ENCODE assay signal across 8 cellular contexts in the genomic region with DNA sequence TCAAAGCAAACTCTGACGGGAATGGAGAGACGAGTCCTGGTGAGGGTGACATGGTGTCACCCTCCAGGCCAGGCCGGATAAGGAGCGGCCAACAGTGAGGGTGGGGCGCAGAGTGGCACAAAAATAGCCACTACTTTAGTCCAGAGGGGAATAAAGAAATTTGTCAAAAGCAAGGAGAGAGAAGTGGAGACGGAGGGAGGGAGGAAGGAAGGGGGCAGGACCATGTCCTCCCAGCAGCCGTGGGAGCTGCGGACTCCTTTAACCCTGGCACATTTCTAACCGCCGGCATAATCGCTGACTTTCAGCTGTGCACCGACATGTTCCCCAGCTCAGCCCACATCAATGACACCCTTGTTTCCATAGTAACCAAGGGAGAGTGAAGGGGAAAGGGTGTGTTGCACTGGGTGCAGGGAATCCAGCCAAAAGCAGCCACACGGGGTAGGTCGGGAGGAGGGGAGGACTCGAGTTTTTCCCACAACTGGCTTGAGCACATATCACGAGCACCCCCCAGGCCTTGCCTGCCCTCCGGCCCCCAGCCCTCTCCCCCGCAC. TPM values are rescaled to one million over a fixed set of nuclear protein-coding genes. Genes with fewer than 3 reads are reported as not detected.
A peak's percentile ranks its signal among the peaks of the same experiment; 100 is the strongest.
DNase-seq lines count a peak whose midpoint lies in the region; ATAC-seq and TF ChIP-seq lines count a peak whose summit lies in the region.

No MANE protein-coding gene starts in this region.

- peak overlapping the region; percentile 22 for H3K4me3 Mint-ChIP-seq in endothelial cell (ENCODE audit: unreplicated experiment)

- peaks cover 10% of the 10 kb centered on the region for H3K27me3 Mint-ChIP-seq in endothelial cell (ENCODE audit: unreplicated experiment)

- TF ChIP-seq CTCF in endothelial cell (IDR thresholded peaks at IDR 0.05; ENCODE audit: unreplicated experiment) (no peak), PC-3 (conservative IDR thresholded peaks at IDR 0.05; ENCODE audit: low read depth, low read length) (no peak)

- H2AFZ ChIP-seq in PC-3 (ENCODE audit: low read length) = no peak overlapping the region

- no peaks in the 10 kb centered on the region for H3K36me3 ChIP-seq in PC-3 (ENCODE audit: low read depth, low read length)

- no peak overlapping the region for H3K27ac ChIP-seq in PC-3 (ENCODE audit: low read length)

- H3K4me3 ChIP-seq in PC-3 (ENCODE audit: low read length) = no peak overlapping the region

- peaks cover 47% of the 10 kb centered on the region for H3K4me1 Mint-ChIP-seq in endothelial cell (ENCODE audit: unreplicated experiment)

- H3F3A ChIP-seq in PC-3 (ENCODE audit: low read length, unreplicated experiment) = no peaks in the 10 kb centered on the region

- H3K9me2 ChIP-seq in PC-3 (replicated peaks; ENCODE audit: low read length) = no peaks in the 10 kb centered on the region

- no peaks in the 10 kb centered on the region for H3K79me2 ChIP-seq in PC-3 (ENCODE audit: low read length)

- no peaks in the 10 kb centered on the region for H4K20me1 ChIP-seq in PC-3 (ENCODE audit: low read length)

- no peaks in the 10 kb centered on the region for H3K9me3 ChIP-seq in PC-3 (ENCODE audit: low read length)

- CTCF ChIA-PET in PC-3 (lab: Charles Lee) = no interaction called here

- POLR2A ChIA-PET in PC-3 (lab: Charles Lee; ENCODE audit: unreplicated experiment) = no interaction called here

- H3K9ac ChIP-seq in PC-3 (ENCODE audit: low read length) = no peak overlapping the region

- no TSS peak for BruUV-seq in PC-3 (replicated peaks; lab: Mats Ljungman, UMichigan)

- intact Hi-C loops in PC-3 (cut with micrococcal nuclease) = no loop called here

- H3K27me3 ChIP-seq in PC-3 (ENCODE audit: low read length) = no peaks in the 10 kb centered on the region

- no peaks in the 10 kb centered on the region for H3K36me3 Mint-ChIP-seq in endothelial cell (ENCODE audit: low read depth, unreplicated experiment)

- no peak for ATAC-seq in PC-3

- H3K4me2 ChIP-seq in PC-3 (ENCODE audit: low read length) = no peak overlapping the region

- H3K4me1 ChIP-seq in PC-3 (ENCODE audit: insufficient read depth, low read length) = peaks cover 12% of the 10 kb centered on the region; the same call in 1 of the 2 replicates

- DNase-seq in Daoy (ENCODE audit: low read depth) = peak; percentile 24
- DNase-seq in MV-4-11 (lab: John Stamatoyannopoulos, UW) = peak; percentile 74
- DNase-seq in activated CD8-positive, alpha-beta memory T cell treated with anti-CD3 and anti-CD28 coated beads, Interleukin-2, amount 50 U/mL, for 1 hour (ENCODE audit: extremely low read depth) = peak; percentile 51
- DNase-seq in endothelial cell (ENCODE audit: low spot score) = no peak
- peak; percentile 66 for DNase-seq in midbrain (lab: John Stamatoyannopoulos, UW)
- DNase-seq in stimulated activated CD8-positive, alpha-beta memory T cell treated with anti-CD3 and anti-CD28 coated beads, Interleukin-12 subunit alpha, Interleukin-12 subunit beta, amount 100 ng/mL, for 1 hour (ENCODE audit: low read depth) = peak; percentile 52
- DNase-seq in PC-3 = no peak
- no peak for DNase-seq in NCI-H128 (lab: John Stamatoyannopoulos, UW; ENCODE audit: unreplicated experiment)

- no peaks in the 10 kb centered on the region for H3K9me3 Mint-ChIP-seq in endothelial cell (ENCODE audit: unreplicated experiment)

- peak overlapping the region; percentile 76 for H3K27ac Mint-ChIP-seq in endothelial cell (ENCODE audit: unreplicated experiment)

RNA-seq across cellular contexts. Expression of a gene that starts 29.8 kb away (rescaled TPM):
- 39.8 and 54.1 TPM in 2 replicates for total RNA-seq in Daoy (2014; rRNA removed; shearing (Covaris generic))
- total RNA-seq in endothelial cell (ENCODE audit: unreplicated experiment) = 219 TPM
- 61.4 and 103 TPM in 2 replicates for total RNA-seq in PC-3 (2014; rRNA removed)

RNA-seq across cellular contexts. Expression of a gene that starts 40.2 kb away (rescaled TPM):
- total RNA-seq in Daoy (2014; rRNA removed; shearing (Covaris generic)) = 5.9 and 9.0 TPM in 2 replicates
- total RNA-seq in endothelial cell (ENCODE audit: unreplicated experiment) (9.0 TPM), PC-3 (2014; rRNA removed) (2.5 and 2.8 TPM in 2 replicates)

RNA-seq across cellular contexts. Expression of a gene that starts 40.4 kb away (rescaled TPM):
- 0.89 and 5.5 TPM in 2 replicates for total RNA-seq in Daoy (2014; rRNA removed; shearing (Covaris generic))
- total RNA-seq in endothelial cell (ENCODE audit: unreplicated experiment) (6.3 TPM), PC-3 (2014; rRNA removed) (7.5 and 10.3 TPM in 2 replicates)

Comparison
In these comparisons a context has a peak if more than half of its experiments do, and no peak if none do; other contexts are left out.
1. DNase-seq: peak in Daoy (single experiment), MV-4-11 (single experiment), activated CD8-positive, alpha-beta memory T cell treated with anti-CD3 and anti-CD28 coated beads, Interleukin-2, amount 50 U/mL, for 1 hour (single experiment), midbrain (single experiment) and stimulated activated CD8-positive, alpha-beta memory T cell treated with anti-CD3 and anti-CD28 coated beads, Interleukin-12 subunit alpha, Interleukin-12 subunit beta, amount 100 ng/mL, for 1 hour (single experiment); none in endothelial cell (single experiment), PC-3 (single experiment) and NCI-H128 (single experiment).